In genomic region chr7:76296743-76297740, GRCh38 we compare ENCODE assay signal across 10 cellular contexts. TPM values are rescaled to one million over a fixed set of nuclear protein-coding genes. Genes with fewer than 3 reads are reported as not detected.
DNase-seq lines count a peak whose midpoint lies in the region; ATAC-seq, FAIRE-seq and TF ChIP-seq lines count a peak whose summit lies in the region.
"Had no signal": no experiment of that assay in that cellular context is flagged by ENCODE, and none has a peak within 500 bp of the region (broad histone marks: within the 10 kb centered on the region; RNA-seq: fewer than 3 reads in every experiment).

No MANE protein-coding gene starts in this region.

- TF ChIP-seq POLR2A in K562 (conservative IDR thresholded peaks at IDR 0.05) (no peak), suprapubic skin (IDR thresholded peaks at IDR 0.05) (no peak)

- WGBS in K562 (ENCODE audit: insufficient coverage, low coverage, missing lambda C conversion rate), result 40% methylated on average over 22 of the region's 22 CpGs
- 45% methylated on average over 22 of the region's 22 CpGs for WGBS in suprapubic skin

- H3K27ac ChIP-seq in K562 (ENCODE audit: extremely low read depth, low read depth, low read length), result no peak overlapping the region
- peak overlapping the region; percentile 90 for H3K27ac ChIP-seq in suprapubic skin

- peak; percentile 32 for FAIRE-seq in K562 (lab: Jason Lieb, UNC)

- H3K9ac ChIP-seq in K562 (ENCODE audit: insufficient read depth in 1 of 2, low read depth in 2 of 2, low read length in 2 of 2), result peak overlapping the region in 1 of 2 experiments; percentile 75; a peak in 1 of 4 replicates

- H3K79me2 ChIP-seq in K562 (ENCODE audit: control insufficient read depth, insufficient read depth, low read length), result no peaks in the 10 kb centered on the region

- H2AFZ ChIP-seq in K562 (ENCODE audit: low read depth, low read length), result peak overlapping the region; percentile 34; the same call in 1 of the 2 replicates

- CTCF ChIA-PET in K562 (lab: Yijun Ruan, JAX; ENCODE audit: low intra/inter-chr PET ratio), result no interaction called here

- H3K9me1 ChIP-seq in K562 (ENCODE audit: control insufficient read depth, insufficient read depth, low read length), result no peaks in the 10 kb centered on the region

- no peak for TF ChIP-seq RAD21 in K562 (CRISPR knock-in tag; conservative IDR thresholded peaks at IDR 0.05 in 1 of 2, IDR thresholded peaks at IDR 0.05 in 1 of 2)

- no peak for TF ChIP-seq CTCF in K562 (IDR thresholded peaks at IDR 0.05 in 2 of 3, conservative IDR thresholded peaks at IDR 0.05 in 1 of 3; ENCODE audit: insufficient read depth in 2 of 3, low read depth in 1 of 3, low read length in 3 of 3)
- no peak for TF ChIP-seq CTCF in suprapubic skin (IDR thresholded peaks at IDR 0.05)

- TF ChIP-seq EP300 in K562 (IDR thresholded peaks at IDR 0.05; ENCODE audit: low read length), result no peak
- no peak for TF ChIP-seq EP300 in suprapubic skin (IDR thresholded peaks at IDR 0.05)

- ATAC-seq in K562 (no peak), GM21381 (IDR thresholded peaks at IDR 0.05; ENCODE audit: unreplicated experiment) (no peak), GM21737 (IDR thresholded peaks at IDR 0.05; ENCODE audit: unreplicated experiment) (no peak)

- peak; percentile 32 for DNase-seq in HT1080 (ENCODE audit: low read depth)
- DNase-seq in K562 (ENCODE audit: extremely low read depth in 1 of 4, low spot score in 3 of 4), result no peak
- peak; percentile 78 for DNase-seq in kidney glomerular epithelial cell (lab: John Stamatoyannopoulos, UW)
- DNase-seq in suprapubic skin (ENCODE audit: low spot score in 2 of 2), result no peak
- no peak for DNase-seq in activated CD4-positive, alpha-beta T cell treated with anti-CD3 and anti-CD28 coated beads for 1 hour
- DNase-seq in NK-92 (lab: John Stamatoyannopoulos, UW; ENCODE audit: unreplicated experiment), result no peak
- DNase-seq: activated CD4-positive, alpha-beta memory T cell treated with anti-CD3 and anti-CD28 coated beads, Interleukin-2, amount 10 ng/mL, durations not matched to agents 7 days and 5 days; stimulated activated CD8-positive, alpha-beta memory T cell treated with anti-CD3 and anti-CD28 coated beads, Interleukin-4, amount 100 ng/mL, for 48 hours had no signal

- H3K27me3 ChIP-seq in K562 (ENCODE audit: control insufficient read depth in 2 of 2, insufficient read depth in 2 of 2, low read length in 2 of 2), result no peaks in the 10 kb centered on the region
- no peaks in the 10 kb centered on the region for H3K27me3 ChIP-seq in suprapubic skin

- H4K20me1 ChIP-seq in K562 (replicated peaks; ENCODE audit: control insufficient read depth, insufficient read depth, low read length), result no peaks in the 10 kb centered on the region

- POLR2A ChIA-PET in K562 (lab: Yijun Ruan, JAX), result interaction anchor here (0.6 to 1.0 kb wide), 3 partner anchors 10 to 66 kb away, joined by 3 read pairs; no protein-coding TSS in a partner anchor

- H3K9me3 ChIP-seq in K562 (replicated peaks; ENCODE audit: control insufficient read depth, insufficient read depth, low read depth, low read length) (no peaks in the 10 kb centered on the region), suprapubic skin (no peaks in the 10 kb centered on the region)

- H3K4me2 ChIP-seq in K562 (ENCODE audit: insufficient read depth, low read length), result no peak overlapping the region

- H3K36me3 ChIP-seq in K562 (ENCODE audit: control insufficient read depth, insufficient read depth, low read length) (no peaks in the 10 kb centered on the region), suprapubic skin (no peaks in the 10 kb centered on the region)

- in situ Hi-C loops in K562 (cut with MboI), result no loop called here

- no TSS peak for BruUV-seq in K562 (replicated peaks; lab: Mats Ljungman, UMichigan)

- peaks cover 17 to 37% of the 10 kb centered on the region in 2 experiments for H3K4me1 ChIP-seq in K562 (replicated peaks in 1 of 2; ENCODE audit: control insufficient read depth in 2 of 2, insufficient read depth in 2 of 2, low read length in 2 of 2)
- peaks cover 78% of the 10 kb centered on the region for H3K4me1 ChIP-seq in suprapubic skin

- H3K4me3 ChIP-seq in K562 (no peak overlapping the region), suprapubic skin (no peak overlapping the region)

- intact Hi-C loops in K562 (cut with micrococcal nuclease), result no loop called here

TF ChIP-seq in K562, 482 proteins besides CTCF, POLR2A, EP300 and RAD21 (continues in another document):
- peak; percentile 61; the same call in 1 of the 2 replicates for TF ChIP-seq CEBPG (CRISPR knock-in tag; IDR thresholded peaks at IDR 0.05)
- TF ChIP-seq CEBPG (tag; conservative IDR thresholded peaks at IDR 0.05 in 1 of 2, IDR thresholded peaks at IDR 0.05 in 1 of 2), result no peak
- 0 out of 2 replicates have a peak, but pooled peaks have one; percentile 29 for TF ChIP-seq KLF1 (tag; IDR thresholded peaks at IDR 0.05)
- TF ChIP-seq ZFP36 (IDR thresholded peaks at IDR 0.05; ENCODE audit: low read depth, low read length, partially characterized antibody), result peak; percentile 48
- TF ChIP-seq MLLT1 (IDR thresholded peaks at IDR 0.05), result no peak
- TF ChIP-seq GTF2B (IDR thresholded peaks at IDR 0.05; ENCODE audit: extremely low read depth, insufficient read length), result no peak
- TF ChIP-seq TAL1 (IDR thresholded peaks at IDR 0.05), result 0 out of 2 replicates have a peak, but pooled peaks have one; percentile 4
- peak; percentile 83 for TF ChIP-seq CEBPB (tag; IDR thresholded peaks at IDR 0.05)
- TF ChIP-seq E2F8 (IDR thresholded peaks at IDR 0.05; ENCODE audit: low read depth, partially characterized antibody), result no peak
- TF ChIP-seq ZBTB7A (IDR thresholded peaks at IDR 0.05; ENCODE audit: borderline replicate concordance, control insufficient read depth, low read depth, low read length), result no peak
- TF ChIP-seq POLR2AphosphoS2 (IDR thresholded peaks at IDR 0.05; ENCODE audit: low read length), result no peak

RNA-seq across cellular contexts. Expression of gene HSPB1, which starts 5.4 kb away (rescaled TPM):
- 0.43 and 1.2 TPM in 2 replicates for total RNA-seq in HT1080 (2014; rRNA removed; shearing (Covaris generic))
- 3.5 and 11.5 TPM in 2 replicates for polyA plus RNA-seq in HT1080 (2015; cell fraction: cytosol; rRNA removed)
- polyA plus RNA-seq in HT1080 (2015; cell fraction: nucleus; rRNA removed), result 1.4 and 3.0 TPM in 2 replicates
- total RNA-seq in K562 (2011; cell fraction: chromatin; rRNA removed; ENCODE audit: low replicate concordance), result 7.2 and 18.6 TPM in 2 replicates
- 37.0 and 39.4 TPM in 2 replicates for total RNA-seq in K562 (2011; cell fraction: nucleolus; rRNA removed)
- 25.3 and 28.7 TPM in 2 replicates for total RNA-seq in K562 (2011; cell fraction: nucleoplasm; rRNA removed)
- 138 and 216 TPM in 2 replicates for total RNA-seq in K562 (2014; rRNA removed)
- total RNA-seq in K562 (2014; rRNA removed; fragmentation: Illumina TruSeq; extraction: Trizol), result 16.0 and 27.1 TPM in 2 replicates
- total RNA-seq in K562 (2015; rRNA removed; fragmentation: Illumina TruSeq; extraction: Trizol), result 180 TPM in 2 replicates
- 522 and 565 TPM in 2 replicates for total RNA-seq in K562 (2021)
- 44.8 and 88.9 TPM in 2 replicates for polyA plus RNA-seq in K562 (2011; rRNA removed)
- polyA plus RNA-seq in K562 (2011; cell fraction: cytosol; rRNA removed), result 114 and 636 TPM in 2 replicates
- 55.5 and 127 TPM in 2 replicates for polyA plus RNA-seq in K562 (2011; cell fraction: nucleus; rRNA removed)
- polyA plus RNA-seq in K562 (2012), result 343 and 551 TPM in 2 replicates
- polyA plus RNA-seq in K562 (2014; fragmentation: Illumina TruSeq; extraction: Trizol), result 258 and 607 TPM in 2 replicates
- polyA plus RNA-seq in K562 (2014; fragmentation: Nextera tagmentation; extraction: Ambion mirVana), result 100 to 1,000 TPM in 1 of 2 experiments, 10 to 100 TPM in 1; 97.3 to 128 TPM
- 283 and 298 TPM in 2 replicates for polyA plus RNA-seq in K562 (2014; rRNA removed)
- polyA minus RNA-seq in K562 (2011; rRNA and poly(A)+ RNA removed), result 7.3 and 10.1 TPM in 2 replicates
- 107 and 110 TPM in 2 replicates for polyA minus RNA-seq in K562 (2011; cell fraction: cytosol; rRNA and poly(A)+ RNA removed)
- 19.9 and 22.8 TPM in 2 replicates for polyA minus RNA-seq in K562 (2011; cell fraction: nucleus; rRNA and poly(A)+ RNA removed)
- 1,000 to 10,000 TPM in 3 of 4 donors, 100 to 1,000 TPM in 1; 981 to 2,288 (median 2,045) TPM for total RNA-seq in suprapubic skin

Comparison
In these comparisons a context has a peak if more than half of its experiments do, and no peak if none do; other contexts are left out.
1. DNase-seq: peak in HT1080 (single experiment) and kidney glomerular epithelial cell (single experiment); none in K562 (0 of 4), suprapubic skin (0 of 2), activated CD4-positive, alpha-beta T cell treated with anti-CD3 and anti-CD28 coated beads for 1 hour (single experiment) and NK-92 (single experiment).